Comparison of ENCODE assay signal across 1 cellular context in genomic region chr1:1793481-1794244, GRCh38.
A peak's percentile ranks its signal among the peaks of the same experiment; 100 is the strongest.
TF ChIP-seq lines count a peak whose summit lies in the region.

No MANE protein-coding gene starts in this region.

TF ChIP-seq in HEK293, 187 proteins besides CTCF, POLR2A, EP300 and RAD21 (continued from another document):
- TF ChIP-seq YY2 (tag by site-specific recombination; IDR thresholded peaks at IDR 0.05) (no peak), KLF8 (tag by site-specific recombination; IDR thresholded peaks at IDR 0.05) (no peak), ZFHX2 (tag by site-specific recombination; conservative IDR thresholded peaks at IDR 0.05) (peak; percentile 88), ZNF398 (tag by site-specific recombination; IDR thresholded peaks at IDR 0.05) (no peak)
TF ChIP-seq in HEK293: peak in this region for 2.
